In the genomic region with DNA sequence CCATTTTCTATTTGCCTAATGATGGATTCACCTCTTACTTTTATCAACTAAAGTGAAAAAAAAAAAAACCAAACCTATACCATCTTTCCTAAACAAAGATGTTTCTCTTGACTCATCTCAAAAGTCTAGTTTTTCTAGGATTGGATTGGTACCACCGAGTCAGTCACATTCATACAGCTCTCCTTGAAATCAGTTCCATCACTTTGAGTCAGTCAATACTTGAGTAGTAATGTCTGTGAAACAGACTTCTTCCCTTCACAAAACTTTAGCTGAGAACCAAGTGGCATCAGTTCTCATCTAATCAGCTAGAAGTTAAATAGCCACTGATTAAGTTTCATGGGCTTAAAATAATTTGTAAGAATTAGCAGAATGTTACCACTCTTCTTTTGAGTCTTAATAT, we compare ENCODE assay signal across 16 cellular contexts. TPM values are rescaled to one million over a fixed set of nuclear protein-coding genes. Genes with fewer than 3 reads are reported as not detected.
DNase-seq lines count a peak whose midpoint lies in the region; ATAC-seq lines count a peak whose summit lies in the region.
"Had no signal": no experiment of that assay in that cellular context is flagged by ENCODE, and none has a peak within 500 bp of the region (broad histone marks: within the 10 kb centered on the region; RNA-seq: fewer than 3 reads in every experiment).

No MANE protein-coding gene starts in this region.

- H3K36me3 Mint-ChIP-seq in activated naive CD4-positive, alpha-beta T cell treated with anti-CD3 and anti-CD28 coated beads, Interleukin-2, amount 10 ng/mL, durations not matched to agents 7 days and 5 days, result peaks cover 71% of the 10 kb centered on the region
- peaks cover 74% of the 10 kb centered on the region for H3K36me3 Mint-ChIP-seq in activated CD4-positive, alpha-beta memory T cell treated with anti-CD3 and anti-CD28 coated beads, Interleukin-2, amount 10 ng/mL, durations not matched to agents 7 days and 5 days (ENCODE audit: low read depth)

- CTCF ChIA-PET in activated naive CD4-positive, alpha-beta T cell treated with anti-CD3 and anti-CD28 coated beads, Interleukin-2, amount 10 ng/mL, durations not matched to agents 7 days and 5 days (lab: Charles Lee), result interaction anchor here (1.0 kb wide), 1 partner anchor 10 kb away, joined by 5 read pairs; no protein-coding TSS in a partner anchor
- CTCF ChIA-PET in activated CD4-positive, alpha-beta memory T cell treated with anti-CD3 and anti-CD28 coated beads, Interleukin-2, amount 10 ng/mL, durations not matched to agents 7 days and 5 days (lab: Charles Lee), result interaction anchor here (0.6 to 2.7 kb wide), 6 partner anchors 8 to 407 kb away, joined by 3 to 18 read pairs (median 3); no protein-coding TSS in a partner anchor

- no peaks in the 10 kb centered on the region for H3K27me3 Mint-ChIP-seq in activated naive CD4-positive, alpha-beta T cell treated with anti-CD3 and anti-CD28 coated beads, Interleukin-2, amount 10 ng/mL, durations not matched to agents 7 days and 5 days
- no peaks in the 10 kb centered on the region for H3K27me3 Mint-ChIP-seq in activated CD4-positive, alpha-beta memory T cell treated with anti-CD3 and anti-CD28 coated beads, Interleukin-2, amount 10 ng/mL, durations not matched to agents 7 days and 5 days
- H3K27me3 Mint-ChIP-seq: CD4-positive, alpha-beta memory T cell had no signal

- peaks cover 70% of the 10 kb centered on the region for H3K4me1 Mint-ChIP-seq in activated naive CD4-positive, alpha-beta T cell treated with anti-CD3 and anti-CD28 coated beads, Interleukin-2, amount 10 ng/mL, durations not matched to agents 7 days and 5 days
- H3K4me1 Mint-ChIP-seq in activated CD4-positive, alpha-beta memory T cell treated with anti-CD3 and anti-CD28 coated beads, Interleukin-2, amount 10 ng/mL, durations not matched to agents 7 days and 5 days, result peaks cover 84% of the 10 kb centered on the region

- ATAC-seq in stimulated activated naive CD8-positive, alpha-beta T cell treated with anti-CD3 and anti-CD28 coated beads, Interleukin-15, Interleukin-2, amounts not matched to agents 100 U/mL and 50 U/mL, for 24 hours, result peak; percentile 43
- ATAC-seq in HG03442 (IDR thresholded peaks at IDR 0.05; ENCODE audit: unreplicated experiment) (no peak), esophagus mucosa (no peak)
- ATAC-seq: K562 had no signal

- DNase-seq in activated naive CD4-positive, alpha-beta T cell treated with anti-CD3 and anti-CD28 coated beads, Interleukin-2, amount 10 ng/mL, durations not matched to agents 7 days and 5 days, result no peak
- no peak for DNase-seq in activated naive CD4-positive, alpha-beta T cell (lab: John Stamatoyannopoulos, UW)
- DNase-seq in activated CD4-positive, alpha-beta memory T cell treated with anti-CD3 and anti-CD28 coated beads, Interleukin-2, amount 10 ng/mL, durations not matched to agents 7 days and 5 days, result no peak
- DNase-seq in stimulated activated naive CD8-positive, alpha-beta T cell treated with anti-CD3 and anti-CD28 coated beads, Interleukin-15, Interleukin-2, amounts not matched to agents 100 U/mL and 50 U/mL, for 24 hours, result no peak
- DNase-seq: BE2C; CD4-positive, alpha-beta memory T cell; HFFc6; NCI-H1092 treated with DMSO at 0.1 percent for 48 hours; NCI-H1694; NCI-H345; NCI-H69; PC-9 had no signal

- H3K27ac Mint-ChIP-seq in activated naive CD4-positive, alpha-beta T cell treated with anti-CD3 and anti-CD28 coated beads, Interleukin-2, amount 10 ng/mL, durations not matched to agents 7 days and 5 days, result peak overlapping the region; percentile 43
- peak overlapping the region; percentile 12 for H3K27ac Mint-ChIP-seq in activated CD4-positive, alpha-beta memory T cell treated with anti-CD3 and anti-CD28 coated beads, Interleukin-2, amount 10 ng/mL, durations not matched to agents 7 days and 5 days
- H3K27ac Mint-ChIP-seq: HFFc6 had no signal

- POLR2A ChIA-PET in activated CD4-positive, alpha-beta memory T cell treated with anti-CD3 and anti-CD28 coated beads, Interleukin-2, amount 10 ng/mL, durations not matched to agents 7 days and 5 days (lab: Charles Lee), result interaction anchor here (0.7 to 2.9 kb wide), 4 partner anchors 9 to 192 kb away, joined by 3 to 15 read pairs (median 3); no protein-coding TSS in a partner anchor

- H3K4me3 Mint-ChIP-seq in activated naive CD4-positive, alpha-beta T cell treated with anti-CD3 and anti-CD28 coated beads, Interleukin-2, amount 10 ng/mL, durations not matched to agents 7 days and 5 days, result no peak overlapping the region
- H3K4me3 Mint-ChIP-seq in activated CD4-positive, alpha-beta memory T cell treated with anti-CD3 and anti-CD28 coated beads, Interleukin-2, amount 10 ng/mL, durations not matched to agents 7 days and 5 days, result peak overlapping the region; percentile 11
- H3K4me3 Mint-ChIP-seq: HFFc6 had no signal

- H3K27ac ChIP-seq in KOPT-K1 (ENCODE audit: low read depth, low read length, poor library complexity, severe bottlenecking), result peak overlapping the region; percentile 98
- H3K27ac ChIP-seq: PC-9 had no signal

- H3K36me3 ChIP-seq in KOPT-K1 (ENCODE audit: insufficient read depth, low read length), result peaks cover 91% of the 10 kb centered on the region

- peaks cover 13% of the 10 kb centered on the region for H3K9me3 Mint-ChIP-seq in activated naive CD4-positive, alpha-beta T cell treated with anti-CD3 and anti-CD28 coated beads, Interleukin-2, amount 10 ng/mL, durations not matched to agents 7 days and 5 days
- peaks cover 15% of the 10 kb centered on the region for H3K9me3 Mint-ChIP-seq in activated CD4-positive, alpha-beta memory T cell treated with anti-CD3 and anti-CD28 coated beads, Interleukin-2, amount 10 ng/mL, durations not matched to agents 7 days and 5 days
- H3K9me3 Mint-ChIP-seq: HFFc6 had no signal

- no peaks in the 10 kb centered on the region for H3K9me3 ChIP-seq in KOPT-K1 (ENCODE audit: insufficient read depth, low read length, poor library complexity, severe bottlenecking)
- H3K9me3 ChIP-seq: BE2C had no signal

RNA-seq across cellular contexts. Expression of a gene that starts 13.3 kb away (rescaled TPM):
- 100 to 1,000 TPM; 105 TPM for total RNA-seq in activated CD4-positive, alpha-beta memory T cell treated with anti-CD3 and anti-CD28 coated beads, Interleukin-2, amount 10 ng/mL, durations not matched to agents 7 days and 5 days
- total RNA-seq in esophagus mucosa, result 26.8 TPM
